Comparison of ENCODE assay signal across 1 cellular context in the genomic region with DNA sequence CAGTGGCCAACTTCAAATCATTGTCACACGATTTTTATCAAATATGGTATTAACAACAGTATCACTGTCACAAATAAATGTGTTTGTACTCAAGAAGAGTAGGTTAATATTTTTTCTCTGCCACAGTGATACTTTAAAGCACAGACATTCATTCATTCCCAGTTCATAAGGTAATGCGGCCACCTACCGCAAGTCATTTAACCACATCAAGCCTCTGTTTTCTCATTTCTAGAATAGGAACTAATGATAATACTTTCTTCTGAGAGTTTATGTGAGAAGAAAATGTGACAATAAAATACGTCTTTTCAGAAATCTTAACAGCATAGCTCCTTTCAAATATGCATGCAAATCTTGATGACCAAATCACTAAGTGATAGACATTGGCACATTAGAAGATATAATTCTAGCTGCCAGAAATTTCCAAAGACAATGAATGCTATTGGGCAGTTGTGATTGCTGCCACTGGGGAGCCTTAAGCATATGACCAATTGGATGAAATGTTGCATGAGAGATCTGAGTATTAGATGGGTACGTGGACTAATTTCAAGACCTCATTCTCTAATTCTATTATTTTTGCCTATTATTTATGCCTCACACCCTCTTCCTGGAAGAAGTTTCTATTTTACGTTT.
TF ChIP-seq lines count a peak whose summit lies in the region.

No MANE protein-coding gene starts in this region.

TF ChIP-seq in GM12878, 131 proteins besides CTCF, POLR2A, EP300 and RAD21 (continued from another document):
- TF ChIP-seq, protein P1, sequence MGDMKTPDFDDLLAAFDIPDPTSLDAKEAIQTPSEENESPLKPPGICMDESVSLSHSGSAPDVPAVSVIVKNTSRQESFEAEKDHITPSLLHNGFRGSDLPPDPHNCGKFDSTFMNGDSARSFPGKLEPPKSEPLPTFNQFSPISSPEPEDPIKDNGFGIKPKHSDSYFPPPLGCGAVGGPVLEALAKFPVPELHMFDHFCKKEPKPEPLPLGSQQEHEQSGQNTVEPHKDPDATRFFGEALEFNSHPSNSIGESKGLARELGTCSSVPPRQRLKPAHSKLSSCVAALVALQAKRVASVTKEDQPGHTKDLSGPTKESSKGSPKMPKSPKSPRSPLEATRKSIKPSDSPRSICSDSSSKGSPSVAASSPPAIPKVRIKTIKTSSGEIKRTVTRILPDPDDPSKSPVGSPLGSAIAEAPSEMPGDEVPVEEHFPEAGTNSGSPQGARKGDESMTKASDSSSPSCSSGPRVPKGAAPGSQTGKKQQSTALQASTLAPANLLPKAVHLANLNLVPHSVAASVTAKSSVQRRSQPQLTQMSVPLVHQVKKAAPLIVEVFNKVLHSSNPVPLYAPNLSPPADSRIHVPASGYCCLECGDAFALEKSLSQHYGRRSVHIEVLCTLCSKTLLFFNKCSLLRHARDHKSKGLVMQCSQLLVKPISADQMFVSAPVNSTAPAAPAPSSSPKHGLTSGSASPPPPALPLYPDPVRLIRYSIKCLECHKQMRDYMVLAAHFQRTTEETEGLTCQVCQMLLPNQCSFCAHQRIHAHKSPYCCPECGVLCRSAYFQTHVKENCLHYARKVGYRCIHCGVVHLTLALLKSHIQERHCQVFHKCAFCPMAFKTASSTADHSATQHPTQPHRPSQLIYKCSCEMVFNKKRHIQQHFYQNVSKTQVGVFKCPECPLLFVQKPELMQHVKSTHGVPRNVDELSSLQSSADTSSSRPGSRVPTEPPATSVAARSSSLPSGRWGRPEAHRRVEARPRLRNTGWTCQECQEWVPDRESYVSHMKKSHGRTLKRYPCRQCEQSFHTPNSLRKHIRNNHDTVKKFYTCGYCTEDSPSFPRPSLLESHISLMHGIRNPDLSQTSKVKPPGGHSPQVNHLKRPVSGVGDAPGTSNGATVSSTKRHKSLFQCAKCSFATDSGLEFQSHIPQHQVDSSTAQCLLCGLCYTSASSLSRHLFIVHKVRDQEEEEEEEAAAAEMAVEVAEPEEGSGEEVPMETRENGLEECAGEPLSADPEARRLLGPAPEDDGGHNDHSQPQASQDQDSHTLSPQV (IDR thresholded peaks at IDR 0.05) = no peak
- TF ChIP-seq TCF7 (IDR thresholded peaks at IDR 0.05; ENCODE audit: borderline replicate concordance) = peak; percentile 64; the same call in 1 of the 2 replicates
- peak; percentile 91 for TF ChIP-seq ZNF24 (IDR thresholded peaks at IDR 0.05)
